10 cellular contexts compared by ENCODE assay signal in the genomic region with DNA sequence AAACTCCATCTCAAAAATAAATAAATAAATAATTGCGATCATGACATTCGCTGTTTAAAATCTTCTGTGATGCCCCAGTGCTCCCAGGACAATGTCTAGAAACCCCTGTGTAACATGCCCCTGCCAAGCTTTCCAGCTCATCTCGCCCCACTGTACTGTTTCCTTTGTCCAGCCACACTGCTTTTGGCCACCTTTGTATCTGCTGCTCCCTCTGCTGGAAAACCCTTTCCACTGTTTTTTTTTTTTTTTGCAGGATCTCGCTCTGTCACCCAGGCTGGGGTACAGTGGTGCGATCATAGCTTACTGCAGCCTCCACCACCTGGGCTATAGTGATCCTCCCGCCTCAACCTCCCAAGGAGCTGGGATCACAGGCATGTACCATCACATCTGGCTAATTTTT. TPM values are rescaled to one million over a fixed set of nuclear protein-coding genes. Genes with fewer than 3 reads are reported as not detected.
A peak's percentile ranks its signal among the peaks of the same experiment; 100 is the strongest.
DNase-seq lines count a peak whose midpoint lies in the region; ATAC-seq, FAIRE-seq and TF ChIP-seq lines count a peak whose summit lies in the region.
"Had no signal": no experiment of that assay in that cellular context is flagged by ENCODE, and none has a peak within 500 bp of the region (broad histone marks: within the 10 kb centered on the region; RNA-seq: fewer than 3 reads in every experiment).

No MANE protein-coding gene starts in this region.

- no peak overlapping the region for H3K4me3 ChIP-seq in bronchial epithelial cell (ENCODE audit: low read depth, low read length)

- no peak overlapping the region for H3K4me3 Mint-ChIP-seq in activated CD4-positive, alpha-beta T cell treated with anti-CD3 and anti-CD28 coated beads, Interleukin-2, amount 10 ng/mL, durations not matched to agents 7 days and 5 days
- H3K4me3 Mint-ChIP-seq in progenitor cell of endocrine pancreas (ENCODE audit: low read depth): no peak overlapping the region
- H3K4me3 Mint-ChIP-seq: CD4-positive, alpha-beta T cell; memory B cell had no signal

- H3K27me3 ChIP-seq in bronchial epithelial cell (ENCODE audit: control insufficient read depth, insufficient read depth, low read length): no peaks in the 10 kb centered on the region

- peaks cover 15% of the 10 kb centered on the region for H3K36me3 ChIP-seq in bronchial epithelial cell (ENCODE audit: control insufficient read depth, insufficient read depth, low read length)

- TF ChIP-seq CTCF in bronchial epithelial cell (IDR thresholded peaks at IDR 0.05; ENCODE audit: insufficient read depth, low read length, severe bottlenecking): peak; percentile 37
- TF ChIP-seq CTCF in progenitor cell of endocrine pancreas (IDR thresholded peaks at IDR 0.05; ENCODE audit: unreplicated experiment): peak; percentile 53

- no peaks in the 10 kb centered on the region for H3K27me3 Mint-ChIP-seq in activated CD4-positive, alpha-beta T cell treated with anti-CD3 and anti-CD28 coated beads, Interleukin-2, amount 10 ng/mL, durations not matched to agents 7 days and 5 days
- H3K27me3 Mint-ChIP-seq in progenitor cell of endocrine pancreas: peaks cover 6% of the 10 kb centered on the region
- H3K27me3 Mint-ChIP-seq: CD4-positive, alpha-beta T cell had no signal

- CTCF ChIA-PET in activated CD4-positive, alpha-beta T cell treated with anti-CD3 and anti-CD28 coated beads, Interleukin-2, amount 10 ng/mL, durations not matched to agents 7 days and 5 days (lab: Charles Lee): interaction anchor here (1.7 kb wide), 1 partner anchor 10 kb away, joined by 7 read pairs; no protein-coding TSS in a partner anchor

- peak overlapping the region; percentile 14 for H3K27ac Mint-ChIP-seq in activated CD4-positive, alpha-beta T cell treated with anti-CD3 and anti-CD28 coated beads, Interleukin-2, amount 10 ng/mL, durations not matched to agents 7 days and 5 days
- no peak overlapping the region for H3K27ac Mint-ChIP-seq in progenitor cell of endocrine pancreas
- H3K27ac Mint-ChIP-seq: CD4-positive, alpha-beta T cell; memory B cell had no signal

- POLR2A ChIA-PET in activated CD4-positive, alpha-beta T cell treated with anti-CD3 and anti-CD28 coated beads, Interleukin-2, amount 10 ng/mL, durations not matched to agents 7 days and 5 days (lab: Charles Lee): no interaction called here

- no peak for DNase-seq in activated CD4-positive, alpha-beta T cell treated with anti-CD3 and anti-CD28 coated beads, Interleukin-2, amount 10 ng/mL, durations not matched to agents 7 days and 5 days
- DNase-seq in activated CD4-positive, alpha-beta T cell treated with anti-CD3 and anti-CD28 coated beads, Interleukin-2, amount 50 U/mL, for 1 hour: no peak
- DNase-seq in bronchial epithelial cell (ENCODE audit: low read depth) (no peak), progenitor cell of endocrine pancreas (ENCODE audit: low spot score, unreplicated experiment) (no peak), cerebellum (ENCODE audit: low spot score) (no peak)
- DNase-seq: amygdala; CD4-positive, alpha-beta T cell; T-helper 1 cell had no signal

- H3K9me3 Mint-ChIP-seq in activated CD4-positive, alpha-beta T cell treated with anti-CD3 and anti-CD28 coated beads, Interleukin-2, amount 10 ng/mL, durations not matched to agents 7 days and 5 days: peaks cover 2% of the 10 kb centered on the region
- no peaks in the 10 kb centered on the region for H3K9me3 Mint-ChIP-seq in progenitor cell of endocrine pancreas (ENCODE audit: low read depth)

- FAIRE-seq in bronchial epithelial cell (lab: Jason Lieb, UNC): no peak

- no peak for ATAC-seq in GM21528 (IDR thresholded peaks at IDR 0.05; ENCODE audit: low FRiP score, unreplicated experiment)

- H3K4me1 Mint-ChIP-seq in activated CD4-positive, alpha-beta T cell treated with anti-CD3 and anti-CD28 coated beads, Interleukin-2, amount 10 ng/mL, durations not matched to agents 7 days and 5 days: peaks cover 34% of the 10 kb centered on the region
- peaks cover 3% of the 10 kb centered on the region for H3K4me1 Mint-ChIP-seq in progenitor cell of endocrine pancreas (ENCODE audit: low read depth)

- peaks cover 41% of the 10 kb centered on the region for H3K36me3 Mint-ChIP-seq in activated CD4-positive, alpha-beta T cell treated with anti-CD3 and anti-CD28 coated beads, Interleukin-2, amount 10 ng/mL, durations not matched to agents 7 days and 5 days (ENCODE audit: low read depth)
- H3K36me3 Mint-ChIP-seq in progenitor cell of endocrine pancreas (ENCODE audit: insufficient read depth): peaks cover 3% of the 10 kb centered on the region

RNA-seq across cellular contexts. Expression of a gene that starts 7.5 kb away (rescaled TPM):
- total RNA-seq in activated CD4-positive, alpha-beta T cell treated with anti-CD3 and anti-CD28 coated beads, Interleukin-2, amount 10 ng/mL, durations not matched to agents 7 days and 5 days: 10 to 100 TPM; 10.3 TPM
- total RNA-seq in bronchial epithelial cell (16.6 and 27.1 TPM in 2 replicates), progenitor cell of endocrine pancreas (10.5 and 12.5 TPM in 2 replicates), cerebellum (4.4 TPM)

RNA-seq across cellular contexts. Expression of a gene that starts 22.8 kb away (rescaled TPM):
- total RNA-seq in activated CD4-positive, alpha-beta T cell treated with anti-CD3 and anti-CD28 coated beads, Interleukin-2, amount 10 ng/mL, durations not matched to agents 7 days and 5 days: under 1 TPM; 0.12 to 0.20 TPM
- total RNA-seq in bronchial epithelial cell (13.4 and 19.1 TPM in 2 replicates), progenitor cell of endocrine pancreas (60.9 and 71.6 TPM in 2 replicates), cerebellum (43.0 TPM)

RNA-seq across cellular contexts. Expression of a gene that starts 43.1 kb away (rescaled TPM):
- total RNA-seq in activated CD4-positive, alpha-beta T cell treated with anti-CD3 and anti-CD28 coated beads, Interleukin-2, amount 10 ng/mL, durations not matched to agents 7 days and 5 days: 10 to 100 TPM; 24.5 to 30.5 TPM
- total RNA-seq in bronchial epithelial cell (14.5 and 19.3 TPM in 2 replicates), progenitor cell of endocrine pancreas (87.5 and 88.9 TPM in 2 replicates), cerebellum (66.2 TPM)

RNA-seq across cellular contexts. Expression of a gene that starts 50.6 kb away (rescaled TPM):
- total RNA-seq in activated CD4-positive, alpha-beta T cell treated with anti-CD3 and anti-CD28 coated beads, Interleukin-2, amount 10 ng/mL, durations not matched to agents 7 days and 5 days: under 1 TPM; 0.50 to 0.79 TPM
- total RNA-seq in bronchial epithelial cell (not detected in 2 replicates), progenitor cell of endocrine pancreas (0.64 and 0.79 TPM in 2 replicates), cerebellum (0.09 TPM)

RNA-seq across cellular contexts. Expression of a gene that starts 53.4 kb away (rescaled TPM):
- total RNA-seq in activated CD4-positive, alpha-beta T cell treated with anti-CD3 and anti-CD28 coated beads, Interleukin-2, amount 10 ng/mL, durations not matched to agents 7 days and 5 days: not detected
- not detected in 2 replicates for total RNA-seq in bronchial epithelial cell
- not detected in 2 replicates for total RNA-seq in progenitor cell of endocrine pancreas
- total RNA-seq in cerebellum: not detected
- total RNA-seq: CD4-positive, alpha-beta T cell had no signal

Comparison
In these comparisons a context has a peak if more than half of its experiments do, and no peak if none do; other contexts are left out.
1. RNA of a gene that starts 22.8 kb away (total RNA-seq): 60.9 to 71.6 TPM in progenitor cell of endocrine pancreas, 43.0 TPM in cerebellum (single experiment) and 13.4 to 19.1 TPM in bronchial epithelial cell; 0.12 to 0.20 TPM in activated CD4-positive, alpha-beta T cell treated with anti-CD3 and anti-CD28 coated beads, Interleukin-2, amount 10 ng/mL, durations not matched to agents 7 days and 5 days; every median in the first group is over 10 times any median in the second.